ENCODE assay signal across 18 cellular contexts in the genomic region with DNA sequence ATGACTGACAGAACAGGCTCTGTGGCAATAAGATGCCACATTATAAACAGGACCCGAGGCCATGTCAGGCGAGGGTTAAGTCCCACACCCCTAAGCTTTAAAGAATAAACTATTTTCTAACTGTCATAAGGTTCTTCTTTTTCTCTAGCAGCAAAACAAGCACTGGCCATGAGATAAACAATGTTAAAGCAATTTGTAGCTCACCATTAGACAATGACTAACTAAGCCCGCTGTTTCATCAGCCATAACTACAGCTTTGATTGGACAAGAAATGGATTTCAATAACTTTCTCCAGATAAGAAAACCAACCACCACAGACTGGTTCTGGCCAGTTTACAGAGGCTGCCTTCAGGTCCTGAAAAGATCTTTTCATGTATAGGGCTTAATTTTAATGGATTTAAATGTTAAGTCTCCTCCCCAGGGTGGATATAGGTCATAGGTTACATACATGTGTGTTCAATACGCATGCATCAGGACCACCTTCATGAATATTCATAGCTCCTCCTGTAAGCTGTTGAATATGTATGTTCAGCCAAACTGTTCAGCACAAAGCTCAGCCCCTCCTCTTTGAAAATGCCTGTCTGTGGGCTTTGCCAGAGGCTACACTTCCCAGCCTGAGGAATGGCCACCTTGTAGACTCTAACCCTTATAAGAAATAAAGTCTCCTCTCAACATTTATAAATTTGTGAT.
A peak's percentile ranks its signal among the peaks of the same experiment; 100 is the strongest.
DNase-seq lines count a peak whose midpoint lies in the region; ATAC-seq, FAIRE-seq and TF ChIP-seq lines count a peak whose summit lies in the region.
"Had no signal": no experiment of that assay in that cellular context is flagged by ENCODE, and none has a peak within 500 bp of the region (broad histone marks: within the 10 kb centered on the region; RNA-seq: fewer than 3 reads in every experiment).

No MANE protein-coding gene starts in this region.

- no peaks in the 10 kb centered on the region for H4K20me1 ChIP-seq in astrocyte (ENCODE audit: insufficient read depth, low read length)

- no peak overlapping the region for H3K18ac ChIP-seq in mesenchymal stem cell (ENCODE audit: low read depth in 1 of 2, low read length in 2 of 2)

- TF ChIP-seq POLR2A in body of pancreas (IDR thresholded peaks at IDR 0.05): no peak

- H3K9me3 Mint-ChIP-seq in astrocyte (ENCODE audit: unreplicated experiment): no peaks in the 10 kb centered on the region
- H3K9me3 Mint-ChIP-seq: CD8-positive, alpha-beta T cell had no signal

- H2BK15ac ChIP-seq in mesenchymal stem cell (ENCODE audit: low read depth, poor library complexity, severe bottlenecking): no peak overlapping the region

- H3K4me3 ChIP-seq in astrocyte (ENCODE audit: insufficient read depth, low read depth, low read length) (no peak overlapping the region), mesenchymal stem cell (ENCODE audit: insufficient read depth in 1 of 2, low read depth in 1 of 2, low read length in 2 of 2) (no peak overlapping the region), aorta (ENCODE audit: low read length in 2 of 2) (no peak overlapping the region), lower lobe of right lung (no peak overlapping the region), body of pancreas (no peak overlapping the region)
- H3K4me3 ChIP-seq: MG63 had no signal

- no peak overlapping the region for H3K4ac ChIP-seq in mesenchymal stem cell (ENCODE audit: low read depth in 1 of 2, low read length in 2 of 2)

- no peak overlapping the region for H2BK12ac ChIP-seq in mesenchymal stem cell (ENCODE audit: low read length in 2 of 2)

- H3K4me1 ChIP-seq in astrocyte (ENCODE audit: insufficient read depth, low read length): no peaks in the 10 kb centered on the region
- no peaks in the 10 kb centered on the region for H3K4me1 ChIP-seq in mesenchymal stem cell (ENCODE audit: control insufficient read depth, insufficient read depth, low read depth, low read length)
- no peaks in the 10 kb centered on the region for H3K4me1 ChIP-seq in aorta (ENCODE audit: control insufficient read depth in 1 of 2, insufficient read depth in 2 of 2, low read length in 2 of 2)
- H3K4me1 ChIP-seq in lower lobe of right lung: no peaks in the 10 kb centered on the region
- H3K4me1 ChIP-seq in body of pancreas: no peaks in the 10 kb centered on the region

- no peak overlapping the region for H2BK120ac ChIP-seq in mesenchymal stem cell (ENCODE audit: low read depth, low read length)

- H3K4me1 Mint-ChIP-seq in astrocyte (ENCODE audit: low read depth, unreplicated experiment): no peaks in the 10 kb centered on the region

- H3K36me3 ChIP-seq in astrocyte (ENCODE audit: insufficient read depth, low read length) (no peaks in the 10 kb centered on the region), mesenchymal stem cell (ENCODE audit: control insufficient read depth in 1 of 2, insufficient read depth in 2 of 2, low read depth in 1 of 2, low read length in 2 of 2) (no peaks in the 10 kb centered on the region), aorta (ENCODE audit: control insufficient read depth in 1 of 2, insufficient read depth in 2 of 2, low read length in 1 of 2) (no peaks in the 10 kb centered on the region), lower lobe of right lung (no peaks in the 10 kb centered on the region), body of pancreas (replicated peaks in 1 of 2; ENCODE audit: insufficient read depth in 1 of 2, low read depth in 2 of 2) (no peaks in the 10 kb centered on the region)
- H3K36me3 ChIP-seq: MG63 had no signal

- no peaks in the 10 kb centered on the region for H3K27me3 ChIP-seq in astrocyte (ENCODE audit: insufficient read depth, low read length)
- peaks cover 0 to 4% of the 10 kb centered on the region in 2 experiments for H3K27me3 ChIP-seq in mesenchymal stem cell (ENCODE audit: control insufficient read depth in 1 of 2, insufficient read depth in 1 of 2, low read length in 2 of 2)
- H3K27me3 ChIP-seq in aorta (ENCODE audit: control insufficient read depth in 1 of 2, insufficient read depth in 2 of 2, low read length in 1 of 2): no peaks in the 10 kb centered on the region
- H3K27me3 ChIP-seq in lower lobe of right lung (ENCODE audit: low read depth): no peaks in the 10 kb centered on the region
- no peaks in the 10 kb centered on the region for H3K27me3 ChIP-seq in body of pancreas
- H3K27me3 ChIP-seq: MG63 had no signal

- no peak overlapping the region for H3K4me3 Mint-ChIP-seq in astrocyte (ENCODE audit: unreplicated experiment)
- H3K4me3 Mint-ChIP-seq: CD8-positive, alpha-beta T cell had no signal

- H3K4me2 ChIP-seq in astrocyte (ENCODE audit: low read length) (no peak overlapping the region), mesenchymal stem cell (ENCODE audit: low read length, poor library complexity, severe bottlenecking) (no peak overlapping the region)

- H3K27ac Mint-ChIP-seq in astrocyte (ENCODE audit: unreplicated experiment): peak overlapping the region; percentile 31
- H3K27ac Mint-ChIP-seq: CD8-positive, alpha-beta T cell had no signal

- peaks cover 2% of the 10 kb centered on the region for H3K27me3 Mint-ChIP-seq in astrocyte (ENCODE audit: low read depth, unreplicated experiment)

- ATAC-seq in aorta (ENCODE audit: low FRiP score) (no peak), lower lobe of right lung (no peak), body of pancreas (no peak)
- ATAC-seq: CD8-positive, alpha-beta T cell had no signal

- TF ChIP-seq CTCF in astrocyte (IDR thresholded peaks at IDR 0.05; ENCODE audit: insufficient read depth, low read depth, low read length) (no peak), lower lobe of right lung (IDR thresholded peaks at IDR 0.05) (no peak), body of pancreas (IDR thresholded peaks at IDR 0.05) (no peak)

- no peak overlapping the region for H3K9ac ChIP-seq in astrocyte (ENCODE audit: low read length)
- no peak overlapping the region for H3K9ac ChIP-seq in mesenchymal stem cell (ENCODE audit: low read length)

- no peak for FAIRE-seq in astrocyte (lab: Jason Lieb, UNC)
- FAIRE-seq: GM12892, H54 had no signal

- H2AK5ac ChIP-seq in mesenchymal stem cell (ENCODE audit: low read length, severe bottlenecking): no peak overlapping the region

- no peak overlapping the region for H2BK5ac ChIP-seq in mesenchymal stem cell (ENCODE audit: low read depth, low read length, poor library complexity, severe bottlenecking)

- intact Hi-C loops in aorta (cut with DNase I) (loop anchor here in 1 of 2 donors (10.0 kb wide), 2 partner anchors 474 to 1556 kb away; a partner anchor contains a TSS), lower lobe of right lung (cut with DNase I) (no loop called here), body of pancreas (cut with DNase I) (no loop called here)

- no peaks in the 10 kb centered on the region for H3K79me1 ChIP-seq in mesenchymal stem cell (replicated peaks; ENCODE audit: low read length, poor library complexity, severe bottlenecking)

- H3K79me2 ChIP-seq in astrocyte (ENCODE audit: insufficient read depth, low read length): no peaks in the 10 kb centered on the region

- no peak overlapping the region for H2AFZ ChIP-seq in astrocyte (ENCODE audit: low read depth, low read length)
- no peak overlapping the region for H2AFZ ChIP-seq in mesenchymal stem cell (ENCODE audit: low read depth, low read length)

- H3K9me3 ChIP-seq in astrocyte (ENCODE audit: insufficient read depth, low read depth, low read length) (no peaks in the 10 kb centered on the region), mesenchymal stem cell (ENCODE audit: control insufficient read depth, low read length) (no peaks in the 10 kb centered on the region), aorta (ENCODE audit: control insufficient read depth, low read length) (no peaks in the 10 kb centered on the region), lower lobe of right lung (no peaks in the 10 kb centered on the region), body of pancreas (no peaks in the 10 kb centered on the region)
- H3K9me3 ChIP-seq: MG63 had no signal

- no peaks in the 10 kb centered on the region for H3K36me3 Mint-ChIP-seq in astrocyte (ENCODE audit: low read depth, unreplicated experiment)
- H3K36me3 Mint-ChIP-seq: CD8-positive, alpha-beta T cell had no signal

- H3K23ac ChIP-seq in mesenchymal stem cell (ENCODE audit: low read length in 2 of 2): no peak overlapping the region

- H4K91ac ChIP-seq in mesenchymal stem cell (ENCODE audit: low read length): no peak overlapping the region

- DNase-seq in DMS 273 (lab: John Stamatoyannopoulos, UW; ENCODE audit: unreplicated experiment) (peak; percentile 58), DMS 273 treated with DMSO at 0.1 percent for 48 hours (lab: John Stamatoyannopoulos, UW) (no peak), astrocyte (ENCODE audit: low read depth) (no peak), mesenchymal stem cell (peak; percentile 9), ureter (ENCODE audit: low spot score) (peak; percentile 6), aorta (no peak), lower lobe of right lung (no peak), body of pancreas (no peak)
- DNase-seq: CD8-positive, alpha-beta T cell; GF-D8; Karpas-422; MG63; NCI-H1105; NCI-H1694 had no signal

- H3K14ac ChIP-seq in mesenchymal stem cell (ENCODE audit: low read length in 2 of 2): no peak overlapping the region

- H3K27ac ChIP-seq in astrocyte (ENCODE audit: low read depth, low read length) (no peak overlapping the region), mesenchymal stem cell (ENCODE audit: low read length, poor library complexity, severe bottlenecking) (no peak overlapping the region), aorta (ENCODE audit: low read depth in 1 of 2, low read length in 2 of 2) (no peak overlapping the region), lower lobe of right lung (no peak overlapping the region), body of pancreas (no peak overlapping the region)
- H3K27ac ChIP-seq: 22Rv1, RWPE1 had no signal

- no peak overlapping the region for H4K8ac ChIP-seq in mesenchymal stem cell (ENCODE audit: low read length)

- 70% methylated on average over 4 of the region's 4 CpGs for WGBS in mesenchymal stem cell
- WGBS in aorta, 2 donors: 81 to 90% methylated on average over 4 of the region's 4 CpGs
- 58 to 76% methylated on average over 4 of the region's 4 CpGs for WGBS in body of pancreas, 2 donors

Comparison
In these comparisons a context has a peak if more than half of its experiments do, and no peak if none do; other contexts are left out.
1. DNase-seq: peak in DMS 273 (single experiment), mesenchymal stem cell (single experiment) and ureter (single experiment); none in DMS 273 treated with DMSO at 0.1 percent for 48 hours (single experiment), astrocyte (single experiment), aorta (0 of 2), lower lobe of right lung (single experiment) and body of pancreas (0 of 4).